In genomic region chr7:31705377-31705776, GRCh38 we compare ENCODE assay signal across 29 cellular contexts. TPM values are rescaled to one million over a fixed set of nuclear protein-coding genes. Genes with fewer than 3 reads are reported as not detected.
DNase-seq lines count a peak whose midpoint lies in the region; ATAC-seq and TF ChIP-seq lines count a peak whose summit lies in the region.
"Had no signal": no experiment of that assay in that cellular context is flagged by ENCODE, and none has a peak within 500 bp of the region (broad histone marks: within the 10 kb centered on the region; RNA-seq: fewer than 3 reads in every experiment).

No MANE protein-coding gene starts in this region.

- no peak overlapping the region for H3K4me3 ChIP-seq in GM12865 (ENCODE audit: low read depth, low read length)
- H3K4me3 ChIP-seq: A549, cardiac muscle cell, coronary artery, gastroesophageal sphincter had no signal

- TF ChIP-seq CTCF in GM12865 (IDR thresholded peaks at IDR 0.05; ENCODE audit: insufficient read depth, low read depth, low read length, missing control alignments) (no peak), GM20000 (IDR thresholded peaks at IDR 0.05; ENCODE audit: extremely low read depth, missing control alignments) (no peak)

- peak; percentile 9 for DNase-seq in GM12865 (ENCODE audit: low read depth)
- DNase-seq in GM20000 (ENCODE audit: low spot score), result peak; percentile 17
- DNase-seq: activated CD4-positive, alpha-beta T cell treated with anti-CD3 and anti-CD28 coated beads, Interleukin-2, amount 10 ng/mL, durations not matched to agents 24 days and 14 days; activated CD8-positive, alpha-beta memory T cell treated with anti-CD3 and anti-CD28 coated beads, Interleukin-2, amount 10 ng/mL, durations not matched to agents 7 days and 5 days; anterior cingulate cortex; BE2C; midbrain; natural killer cell; NCI-H1092; NCI-H187 treated with DMSO at 0.1 percent for 48 hours; NCI-H748 treated with DMSO at 0.1 percent for 48 hours; retina; small intestine; stimulated activated CD4-positive, alpha-beta T cell treated with anti-CD3 and anti-CD28 coated beads, Interleukin-2, amount 100 ng/mL, for 24 hours; substantia nigra had no signal

- ATAC-seq in GM18868 (IDR thresholded peaks at IDR 0.05; ENCODE audit: unreplicated experiment) (peak; percentile 69), HG03442 (IDR thresholded peaks at IDR 0.05; ENCODE audit: unreplicated experiment) (peak; percentile 45), GM19397 (IDR thresholded peaks at IDR 0.05; ENCODE audit: unreplicated experiment) (no peak), GM21381 (IDR thresholded peaks at IDR 0.05; ENCODE audit: unreplicated experiment) (no peak), GM18861 (IDR thresholded peaks at IDR 0.05; ENCODE audit: unreplicated experiment) (no peak), esophagus mucosa (no peak)
- ATAC-seq: A549; activated CD8-positive, alpha-beta memory T cell treated with anti-CD3 and anti-CD28 coated beads, Interleukin-2, amount 10 ng/mL, durations not matched to agents 7 days and 5 days; gastroesophageal sphincter; natural killer cell had no signal

RNA-seq across cellular contexts. Expression of gene PPP1R17, which starts 18.4 kb away (rescaled TPM):
- total RNA-seq in esophagus mucosa, result not detected
- total RNA-seq: activated CD4-positive, alpha-beta T cell treated with anti-CD3 and anti-CD28 coated beads, Interleukin-2, amount 10 ng/mL, durations not matched to agents 24 days and 14 days; activated CD8-positive, alpha-beta memory T cell treated with anti-CD3 and anti-CD28 coated beads, Interleukin-2, amount 10 ng/mL, durations not matched to agents 7 days and 5 days; cardiac muscle cell; gastroesophageal sphincter; liver; natural killer cell; osteoblast; T-helper 1 cell treated with Interleukin-12 subunit alpha and Interleukin-12 subunit beta and Interleukin-4 antibody, amounts not matched to agents 30 ng/mL and 1 ng/mL, for 36 hours; ureter had no signal

Comparison
In these comparisons a context has a peak if more than half of its experiments do, and no peak if none do; other contexts are left out.
1. ATAC-seq: peak in GM18868 (single experiment) and HG03442 (single experiment); none in GM19397 (single experiment), GM21381 (single experiment), GM18861 (single experiment) and esophagus mucosa (single experiment).